ENCODE assay signal across 13 cellular contexts in the genomic region with DNA sequence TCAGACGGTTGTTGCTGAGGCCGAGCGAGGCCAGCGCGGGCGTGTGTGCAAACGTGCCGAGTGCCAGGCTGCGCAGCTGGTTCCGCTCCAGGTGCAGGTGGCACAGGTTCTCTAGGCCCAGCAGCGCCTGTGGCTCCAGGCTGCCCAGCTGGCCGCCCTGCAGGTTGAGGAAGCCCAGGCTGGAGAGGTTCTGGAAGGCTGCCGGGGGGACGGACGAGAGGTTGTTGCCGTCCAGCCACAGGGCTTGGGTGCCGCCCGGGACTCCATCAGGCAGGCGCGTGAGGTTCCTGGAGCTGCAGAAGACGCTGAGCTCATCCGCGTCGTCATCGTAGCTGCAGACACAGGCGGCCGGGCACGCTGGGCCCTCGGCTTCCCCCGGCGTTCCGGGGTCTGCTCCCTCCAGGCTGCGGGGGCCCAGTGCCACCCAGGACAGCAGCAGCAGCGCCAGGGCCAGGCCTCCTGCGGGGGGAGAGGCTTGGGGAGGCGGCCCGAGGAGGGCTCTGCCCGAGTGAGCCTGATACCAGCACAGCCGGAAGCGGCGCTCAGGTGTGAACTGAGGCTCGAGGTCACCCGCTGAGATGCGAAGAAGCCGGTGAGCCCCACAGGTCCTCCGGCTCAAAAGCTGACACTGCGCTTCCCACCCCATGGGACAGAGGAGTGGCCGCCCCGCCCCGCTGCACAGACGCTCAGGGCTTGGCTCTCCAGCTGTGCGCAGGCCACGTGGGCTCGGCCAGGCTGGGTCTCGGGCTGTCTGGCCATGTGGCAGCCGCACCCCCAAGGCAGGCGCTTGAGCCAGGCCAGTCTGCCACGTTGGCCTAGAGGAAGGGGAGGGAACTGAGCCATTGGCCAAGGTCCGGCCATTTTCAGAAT. TPM values are rescaled to one million over a fixed set of nuclear protein-coding genes. Genes with fewer than 3 reads are reported as not detected.
A peak's percentile ranks its signal among the peaks of the same experiment; 100 is the strongest.
DNase-seq lines count a peak whose midpoint lies in the region; FAIRE-seq and TF ChIP-seq lines count a peak whose summit lies in the region.
"Had no signal": no experiment of that assay in that cellular context is flagged by ENCODE, and none has a peak within 500 bp of the region (broad histone marks: within the 10 kb centered on the region; RNA-seq: fewer than 3 reads in every experiment).

No MANE protein-coding gene starts in this region.

- no peak overlapping the region for H3K4me3 ChIP-seq in BE2C (ENCODE audit: low read depth, low read length)
- H3K4me3 ChIP-seq in kidney (ENCODE audit: low read length in 2 of 2) = no peak overlapping the region
- H3K4me3 ChIP-seq: vagina had no signal

- no peak overlapping the region for H3K9ac ChIP-seq in kidney (ENCODE audit: low read length in 2 of 2)
- H3K9ac ChIP-seq: parathyroid adenoma had no signal

- no peaks in the 10 kb centered on the region for H3K27me3 ChIP-seq in BE2C
- H3K27me3 ChIP-seq: vagina had no signal

- H3K36me3 ChIP-seq in BE2C (peaks cover 41% of the 10 kb centered on the region), kidney (ENCODE audit: control insufficient read depth in 1 of 2, insufficient read depth in 2 of 2, low read length in 2 of 2) (no peaks in the 10 kb centered on the region)

- no peak for FAIRE-seq in kidney (lab: Jason Lieb, UNC)

- no peak for TF ChIP-seq CTCF in BE2C (IDR thresholded peaks at IDR 0.05; ENCODE audit: low read depth, low read length)
- no peak for TF ChIP-seq CTCF in kidney (IDR thresholded peaks at IDR 0.05; ENCODE audit: borderline replicate concordance, extremely low read depth, insufficient read depth)

- peak; percentile 36 for DNase-seq in BE2C
- DNase-seq in kidney = peak; percentile 72
- DNase-seq in T-helper 9 cell = no peak
- no peak for DNase-seq in NCI-H226
- DNase-seq: activated CD4-positive, alpha-beta memory T cell treated with anti-CD3 and anti-CD28 coated beads for 36 hours; Kasumi-1; NCI-H187 treated with DMSO at 0.1 percent for 48 hours; NCI-H82; stimulated activated CD4-positive, alpha-beta T cell treated with anti-CD3 and anti-CD28 coated beads, Interleukin-1b, Interleukin-23, amount 100 ng/mL, for 48 hours had no signal

- no peaks in the 10 kb centered on the region for H3K9me3 ChIP-seq in BE2C
- H3K9me3 ChIP-seq in kidney (ENCODE audit: control insufficient read depth in 1 of 2, low read length in 2 of 2) = no peaks in the 10 kb centered on the region
- H3K9me3 ChIP-seq: vagina had no signal

- H3K4me1 ChIP-seq in BE2C = no peaks in the 10 kb centered on the region
- H3K4me1 ChIP-seq in kidney (ENCODE audit: control insufficient read depth in 1 of 2, insufficient read depth in 1 of 2, low read depth in 1 of 2, low read length in 2 of 2) = no peaks in the 10 kb centered on the region
- H3K4me1 ChIP-seq: parathyroid adenoma had no signal

- intact Hi-C loops in kidney (cut with DNase I) = no loop called here

- H3K27ac ChIP-seq in kidney (ENCODE audit: low read depth in 2 of 2, low read length in 2 of 2) = no peak overlapping the region
- H3K27ac ChIP-seq: epithelial cell of prostate, parathyroid adenoma, vagina had no signal

RNA-seq across cellular contexts. Expression of gene IGFALS, which starts 1.3 kb away (rescaled TPM):
- 0.42 TPM for polyA plus RNA-seq in BE2C (2012; ENCODE audit: insufficient read depth, insufficient read length, low read depth)
- 1.4 TPM for total RNA-seq in kidney
- polyA plus RNA-seq in kidney (ENCODE audit: insufficient read depth, low read depth, low replicate concordance) = 2.9 TPM
- total RNA-seq: activated CD4-positive, alpha-beta memory T cell treated with anti-CD3 and anti-CD28 coated beads for 36 hours; Right ventricle myocardium inferior; vagina had no signal

RNA-seq across cellular contexts. Expression of gene NUBP2, which starts 9.4 kb away (rescaled TPM):
- polyA plus RNA-seq in BE2C (2012; ENCODE audit: insufficient read depth, insufficient read length, low read depth) = 438 TPM
- 42.8 TPM for total RNA-seq in kidney
- polyA plus RNA-seq in kidney (ENCODE audit: insufficient read depth, low read depth, low replicate concordance) = 71.1 TPM

RNA-seq across cellular contexts. Expression of gene SPSB3, which starts 9.8 kb away (rescaled TPM):
- 95.7 TPM for polyA plus RNA-seq in BE2C (2012; ENCODE audit: insufficient read depth, insufficient read length, low read depth)
- total RNA-seq in kidney = 57.7 TPM
- polyA plus RNA-seq in kidney (ENCODE audit: insufficient read depth, low read depth, low replicate concordance) = 55.1 TPM

RNA-seq across cellular contexts. Expression of gene MRPS34, which starts 19.2 kb away (rescaled TPM):
- polyA plus RNA-seq in BE2C (2012; ENCODE audit: insufficient read depth, insufficient read length, low read depth) = 992 TPM
- 61.7 TPM for total RNA-seq in kidney
- 187 TPM for polyA plus RNA-seq in kidney (ENCODE audit: insufficient read depth, low read depth, low replicate concordance)

RNA-seq across cellular contexts. Expression of gene EME2, which starts 19.6 kb away (rescaled TPM):
- polyA plus RNA-seq in BE2C (2012; ENCODE audit: insufficient read depth, insufficient read length, low read depth) = 30.6 TPM
- total RNA-seq in kidney = 23.8 TPM
- 5.1 TPM for polyA plus RNA-seq in kidney (ENCODE audit: insufficient read depth, low read depth, low replicate concordance)

Comparison
In these comparisons a context has a peak if more than half of its experiments do, and no peak if none do; other contexts are left out.
1. DNase-seq: peak in BE2C (single experiment) and kidney (single experiment); none in T-helper 9 cell (single experiment) and NCI-H226 (single experiment).